1 cellular context compared by ENCODE assay signal in the genomic region with DNA sequence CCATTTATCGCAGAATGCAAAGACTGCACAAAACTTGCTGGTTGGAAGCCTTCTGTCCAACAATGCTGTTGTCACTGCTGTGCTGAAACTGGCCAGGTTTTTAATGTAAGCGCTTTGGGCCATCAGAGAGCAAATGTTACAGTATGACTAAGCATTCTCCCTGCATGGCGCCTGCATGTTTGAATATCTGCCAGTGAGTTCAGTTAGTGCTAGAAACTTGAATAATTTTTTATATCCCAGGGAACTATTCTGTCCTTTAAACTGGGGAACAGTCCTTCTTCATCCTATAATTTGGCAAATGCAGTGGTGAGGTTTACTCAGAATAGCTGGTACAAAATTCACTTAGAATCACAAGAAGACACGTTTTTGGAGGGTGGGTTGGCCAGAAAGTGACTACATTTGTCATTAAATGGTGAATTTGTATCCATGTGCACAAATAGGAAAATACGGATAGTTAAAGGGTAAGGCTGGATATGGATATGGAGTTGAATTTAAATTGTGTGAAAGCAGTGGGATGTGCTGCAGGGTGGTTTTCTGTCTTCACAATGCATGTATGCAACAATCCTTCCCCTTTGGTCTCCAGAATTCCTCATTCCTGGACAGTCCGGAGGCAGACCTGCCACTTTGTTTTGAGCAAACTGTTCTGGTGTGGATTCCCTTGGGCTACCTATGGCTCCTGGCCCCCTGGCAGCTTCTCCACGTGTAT.
TF ChIP-seq lines count a peak whose summit lies in the region.

No MANE protein-coding gene starts in this region.

TF ChIP-seq in HepG2, 621 proteins besides CTCF, POLR2A, EP300 and RAD21 (continued from another document and continues in another):
- TF ChIP-seq, protein P1, sequence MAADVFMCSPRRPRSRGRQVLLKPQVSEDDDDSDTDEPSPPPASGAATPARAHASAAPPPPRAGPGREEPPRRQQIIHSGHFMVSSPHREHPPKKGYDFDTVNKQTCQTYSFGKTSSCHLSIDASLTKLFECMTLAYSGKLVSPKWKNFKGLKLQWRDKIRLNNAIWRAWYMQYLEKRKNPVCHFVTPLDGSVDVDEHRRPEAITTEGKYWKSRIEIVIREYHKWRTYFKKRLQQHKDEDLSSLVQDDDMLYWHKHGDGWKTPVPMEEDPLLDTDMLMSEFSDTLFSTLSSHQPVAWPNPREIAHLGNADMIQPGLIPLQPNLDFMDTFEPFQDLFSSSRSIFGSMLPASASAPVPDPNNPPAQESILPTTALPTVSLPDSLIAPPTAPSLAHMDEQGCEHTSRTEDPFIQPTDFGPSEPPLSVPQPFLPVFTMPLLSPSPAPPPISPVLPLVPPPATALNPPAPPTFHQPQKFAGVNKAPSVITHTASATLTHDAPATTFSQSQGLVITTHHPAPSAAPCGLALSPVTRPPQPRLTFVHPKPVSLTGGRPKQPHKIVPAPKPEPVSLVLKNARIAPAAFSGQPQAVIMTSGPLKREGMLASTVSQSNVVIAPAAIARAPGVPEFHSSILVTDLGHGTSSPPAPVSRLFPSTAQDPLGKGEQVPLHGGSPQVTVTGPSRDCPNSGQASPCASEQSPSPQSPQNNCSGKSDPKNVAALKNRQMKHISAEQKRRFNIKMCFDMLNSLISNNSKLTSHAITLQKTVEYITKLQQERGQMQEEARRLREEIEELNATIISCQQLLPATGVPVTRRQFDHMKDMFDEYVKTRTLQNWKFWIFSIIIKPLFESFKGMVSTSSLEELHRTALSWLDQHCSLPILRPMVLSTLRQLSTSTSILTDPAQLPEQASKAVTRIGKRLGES (CRISPR knock-in tag; IDR thresholded peaks at IDR 0.05; ENCODE audit: borderline replicate concordance) = no peak
- TF ChIP-seq HNRNPL (IDR thresholded peaks at IDR 0.05; ENCODE audit: low read depth, low read length) (0 out of 2 replicates have a peak, but pooled peaks have one; percentile 0), TOE1 (CRISPR knock-in tag; IDR thresholded peaks at IDR 0.05) (no peak), ASH2L (IDR thresholded peaks at IDR 0.05; ENCODE audit: insufficient read length, low read depth, low read length) (peak; percentile 18), DMAP1 (CRISPR knock-in tag; IDR thresholded peaks at IDR 0.05) (0 out of 2 replicates have a peak, but pooled peaks have one; percentile 29), MAFK (conservative IDR thresholded peaks at IDR 0.05 in 1 of 2, IDR thresholded peaks at IDR 0.05 in 1 of 2; ENCODE audit: low read length in 2 of 2) (peak; percentile 45 to 60), ADNP (CRISPR knock-in tag; IDR thresholded peaks at IDR 0.05) (no peak), NFE2 (CRISPR knock-in tag; IDR thresholded peaks at IDR 0.05) (0 out of 2 replicates have a peak, but pooled peaks have one; percentile 37), KDM5B (CRISPR knock-in tag; IDR thresholded peaks at IDR 0.05; ENCODE audit: borderline replicate concordance) (no peak), ZNF878 (CRISPR knock-in tag; IDR thresholded peaks at IDR 0.05) (no peak), ZBTB1 (CRISPR knock-in tag; IDR thresholded peaks at IDR 0.05; ENCODE audit: borderline replicate concordance) (no peak), LBX2 (CRISPR knock-in tag; IDR thresholded peaks at IDR 0.05; ENCODE audit: borderline replicate concordance) (no peak), NFE2L2 (IDR thresholded peaks at IDR 0.05; ENCODE audit: low read length) (peak; percentile 86), ZFAT (CRISPR knock-in tag; conservative IDR thresholded peaks at IDR 0.05) (no peak), PAX8 (CRISPR knock-in tag; IDR thresholded peaks at IDR 0.05; ENCODE audit: borderline replicate concordance) (no peak), PHF21A (CRISPR knock-in tag; IDR thresholded peaks at IDR 0.05) (no peak), FOSL2 (CRISPR knock-in tag; IDR thresholded peaks at IDR 0.05) (peak; percentile 46; the same call in 1 of the 2 replicates), PLSCR1 (CRISPR knock-in tag; IDR thresholded peaks at IDR 0.05; ENCODE audit: borderline replicate concordance) (no peak), HDAC6 (IDR thresholded peaks at IDR 0.05; ENCODE audit: low read depth, low read length) (0 out of 2 replicates have a peak, but pooled peaks have one; percentile 27), ZBTB21 (CRISPR knock-in tag; IDR thresholded peaks at IDR 0.05) (no peak), MLLT10 (CRISPR knock-in tag; IDR thresholded peaks at IDR 0.05) (no peak), ZNF552 (CRISPR knock-in tag; IDR thresholded peaks at IDR 0.05; ENCODE audit: borderline replicate concordance) (no peak), SOX6 (IDR thresholded peaks at IDR 0.05) (no peak), SOX6 (CRISPR knock-in tag; IDR thresholded peaks at IDR 0.05) (no peak), GMEB1 (CRISPR knock-in tag; IDR thresholded peaks at IDR 0.05; ENCODE audit: borderline replicate concordance) (no peak), DZIP1 (CRISPR knock-in tag; IDR thresholded peaks at IDR 0.05) (no peak), TMF1 (CRISPR knock-in tag; IDR thresholded peaks at IDR 0.05; ENCODE audit: low read depth) (no peak), ZNF788 (CRISPR knock-in tag; IDR thresholded peaks at IDR 0.05; ENCODE audit: borderline replicate concordance) (peak; percentile 22; the same call in 1 of the 2 replicates), HNRNPK (IDR thresholded peaks at IDR 0.05; ENCODE audit: low read depth, low read length, poor library complexity, severe bottlenecking) (no peak), PHF20 (CRISPR knock-in tag; IDR thresholded peaks at IDR 0.05) (no peak), ZFP36L1 (CRISPR knock-in tag; IDR thresholded peaks at IDR 0.05) (no peak), ELF4 (CRISPR knock-in tag; IDR thresholded peaks at IDR 0.05; ENCODE audit: borderline replicate concordance) (0 out of 2 replicates have a peak, but pooled peaks have one; percentile 22), PRPF4 (IDR thresholded peaks at IDR 0.05; ENCODE audit: low read depth, low read length, poor library complexity, severe bottlenecking) (no peak), SIN3A (IDR thresholded peaks at IDR 0.05; ENCODE audit: borderline replicate concordance, low read depth, low read length) (peak; percentile 40), HOXA5 (CRISPR knock-in tag; IDR thresholded peaks at IDR 0.05) (0 out of 2 replicates have a peak, but pooled peaks have one; percentile 20), ATF7 (IDR thresholded peaks at IDR 0.05) (no peak), ATF7 (CRISPR knock-in tag; IDR thresholded peaks at IDR 0.05) (no peak), SP1 (IDR thresholded peaks at IDR 0.05) (no peak), SP1 (CRISPR knock-in tag; IDR thresholded peaks at IDR 0.05) (no peak), MBD4 (IDR thresholded peaks at IDR 0.05; ENCODE audit: borderline replicate concordance, low read length) (no peak), HES4 (CRISPR knock-in tag; IDR thresholded peaks at IDR 0.05; ENCODE audit: borderline replicate concordance) (no peak), HDAC1 (CRISPR knock-in tag; IDR thresholded peaks at IDR 0.05) (0 out of 2 replicates have a peak, but pooled peaks have one; percentile 13)
- TF ChIP-seq, protein P2, sequence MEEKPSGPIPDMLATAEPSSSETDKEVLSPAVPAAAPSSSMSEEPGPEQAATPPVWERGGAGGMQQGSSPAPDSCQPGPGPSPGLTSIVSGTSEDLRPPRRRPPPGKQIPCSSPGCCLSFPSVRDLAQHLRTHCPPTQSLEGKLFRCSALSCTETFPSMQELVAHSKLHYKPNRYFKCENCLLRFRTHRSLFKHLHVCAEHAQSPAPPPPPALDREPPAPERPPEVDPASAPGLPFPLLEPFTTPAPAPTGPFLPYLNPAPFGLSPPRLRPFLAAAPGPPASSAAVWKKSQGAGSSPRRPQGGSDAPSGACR (CRISPR knock-in tag; IDR thresholded peaks at IDR 0.05) = no peak
- TF ChIP-seq, protein P3, sequence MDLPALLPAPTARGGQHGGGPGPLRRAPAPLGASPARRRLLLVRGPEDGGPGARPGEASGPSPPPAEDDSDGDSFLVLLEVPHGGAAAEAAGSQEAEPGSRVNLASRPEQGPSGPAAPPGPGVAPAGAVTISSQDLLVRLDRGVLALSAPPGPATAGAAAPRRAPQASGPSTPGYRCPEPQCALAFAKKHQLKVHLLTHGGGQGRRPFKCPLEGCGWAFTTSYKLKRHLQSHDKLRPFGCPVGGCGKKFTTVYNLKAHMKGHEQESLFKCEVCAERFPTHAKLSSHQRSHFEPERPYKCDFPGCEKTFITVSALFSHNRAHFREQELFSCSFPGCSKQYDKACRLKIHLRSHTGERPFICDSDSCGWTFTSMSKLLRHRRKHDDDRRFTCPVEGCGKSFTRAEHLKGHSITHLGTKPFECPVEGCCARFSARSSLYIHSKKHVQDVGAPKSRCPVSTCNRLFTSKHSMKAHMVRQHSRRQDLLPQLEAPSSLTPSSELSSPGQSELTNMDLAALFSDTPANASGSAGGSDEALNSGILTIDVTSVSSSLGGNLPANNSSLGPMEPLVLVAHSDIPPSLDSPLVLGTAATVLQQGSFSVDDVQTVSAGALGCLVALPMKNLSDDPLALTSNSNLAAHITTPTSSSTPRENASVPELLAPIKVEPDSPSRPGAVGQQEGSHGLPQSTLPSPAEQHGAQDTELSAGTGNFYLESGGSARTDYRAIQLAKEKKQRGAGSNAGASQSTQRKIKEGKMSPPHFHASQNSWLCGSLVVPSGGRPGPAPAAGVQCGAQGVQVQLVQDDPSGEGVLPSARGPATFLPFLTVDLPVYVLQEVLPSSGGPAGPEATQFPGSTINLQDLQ (CRISPR knock-in tag; IDR thresholded peaks at IDR 0.05) = no peak
- TF ChIP-seq, protein P4, sequence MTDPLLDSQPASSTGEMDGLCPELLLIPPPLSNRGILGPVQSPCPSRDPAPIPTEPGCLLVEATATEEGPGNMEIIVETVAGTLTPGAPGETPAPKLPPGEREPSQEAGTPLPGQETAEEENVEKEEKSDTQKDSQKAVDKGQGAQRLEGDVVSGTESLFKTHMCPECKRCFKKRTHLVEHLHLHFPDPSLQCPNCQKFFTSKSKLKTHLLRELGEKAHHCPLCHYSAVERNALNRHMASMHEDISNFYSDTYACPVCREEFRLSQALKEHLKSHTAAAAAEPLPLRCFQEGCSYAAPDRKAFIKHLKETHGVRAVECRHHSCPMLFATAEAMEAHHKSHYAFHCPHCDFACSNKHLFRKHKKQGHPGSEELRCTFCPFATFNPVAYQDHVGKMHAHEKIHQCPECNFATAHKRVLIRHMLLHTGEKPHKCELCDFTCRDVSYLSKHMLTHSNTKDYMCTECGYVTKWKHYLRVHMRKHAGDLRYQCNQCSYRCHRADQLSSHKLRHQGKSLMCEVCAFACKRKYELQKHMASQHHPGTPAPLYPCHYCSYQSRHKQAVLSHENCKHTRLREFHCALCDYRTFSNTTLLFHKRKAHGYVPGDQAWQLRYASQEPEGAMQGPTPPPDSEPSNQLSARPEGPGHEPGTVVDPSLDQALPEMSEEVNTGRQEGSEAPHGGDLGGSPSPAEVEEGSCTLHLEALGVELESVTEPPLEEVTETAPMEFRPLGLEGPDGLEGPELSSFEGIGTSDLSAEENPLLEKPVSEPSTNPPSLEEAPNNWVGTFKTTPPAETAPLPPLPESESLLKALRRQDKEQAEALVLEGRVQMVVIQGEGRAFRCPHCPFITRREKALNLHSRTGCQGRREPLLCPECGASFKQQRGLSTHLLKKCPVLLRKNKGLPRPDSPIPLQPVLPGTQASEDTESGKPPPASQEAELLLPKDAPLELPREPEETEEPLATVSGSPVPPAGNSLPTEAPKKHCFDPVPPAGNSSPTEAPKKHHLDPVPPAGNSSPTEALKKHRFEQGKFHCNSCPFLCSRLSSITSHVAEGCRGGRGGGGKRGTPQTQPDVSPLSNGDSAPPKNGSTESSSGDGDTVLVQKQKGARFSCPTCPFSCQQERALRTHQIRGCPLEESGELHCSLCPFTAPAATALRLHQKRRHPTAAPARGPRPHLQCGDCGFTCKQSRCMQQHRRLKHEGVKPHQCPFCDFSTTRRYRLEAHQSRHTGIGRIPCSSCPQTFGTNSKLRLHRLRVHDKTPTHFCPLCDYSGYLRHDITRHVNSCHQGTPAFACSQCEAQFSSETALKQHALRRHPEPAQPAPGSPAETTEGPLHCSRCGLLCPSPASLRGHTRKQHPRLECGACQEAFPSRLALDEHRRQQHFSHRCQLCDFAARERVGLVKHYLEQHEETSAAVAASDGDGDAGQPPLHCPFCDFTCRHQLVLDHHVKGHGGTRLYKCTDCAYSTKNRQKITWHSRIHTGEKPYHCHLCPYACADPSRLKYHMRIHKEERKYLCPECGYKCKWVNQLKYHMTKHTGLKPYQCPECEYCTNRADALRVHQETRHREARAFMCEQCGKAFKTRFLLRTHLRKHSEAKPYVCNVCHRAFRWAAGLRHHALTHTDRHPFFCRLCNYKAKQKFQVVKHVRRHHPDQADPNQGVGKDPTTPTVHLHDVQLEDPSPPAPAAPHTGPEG (CRISPR knock-in tag; IDR thresholded peaks at IDR 0.05) = no peak
